ENCODE assay signal across 1 cellular context in genomic region chr5:149838881-149839739, GRCh38.
TF ChIP-seq lines count a peak whose summit lies in the region.

No MANE protein-coding gene starts in this region.

TF ChIP-seq in K562, 482 proteins besides CTCF, POLR2A, EP300 and RAD21 (continued from another document):
- TF ChIP-seq ZNF518B (CRISPR knock-in tag; IDR thresholded peaks at IDR 0.05) = no peak
